ENCODE assay signal across 8 cellular contexts in genomic region chr2:240437861-240438809, GRCh38. TPM values are rescaled to one million over a fixed set of nuclear protein-coding genes. Genes with fewer than 3 reads are reported as not detected.
A peak's percentile ranks its signal among the peaks of the same experiment; 100 is the strongest.
DNase-seq lines count a peak whose midpoint lies in the region; ATAC-seq and TF ChIP-seq lines count a peak whose summit lies in the region.

No MANE protein-coding gene starts in this region.

- peak; percentile 42 for ATAC-seq in activated T-helper 17 cell treated with anti-CD3 and anti-CD28 coated beads, Interleukin-2, amount 50 U/mL, for 72 hours (replicated peaks)
- no peak for ATAC-seq in HG03175 (IDR thresholded peaks at IDR 0.05; ENCODE audit: unreplicated experiment)

- POLR2A ChIA-PET in BJ (lab: Charles Lee): no interaction called here

- H3K9me3 Mint-ChIP-seq in activated T-helper 17 cell treated with anti-CD3 and anti-CD28 coated beads, Interleukin-2, amount 50 U/mL, for 72 hours: no peaks in the 10 kb centered on the region

- WGBS in suprapubic skin: 15% methylated on average over 10 of the region's 24 CpGs

- H3K36me3 ChIP-seq in BJ (ENCODE audit: control insufficient read depth, insufficient read depth, low read length) (peaks cover 9% of the 10 kb centered on the region), Peyer's patch (no peaks in the 10 kb centered on the region), suprapubic skin (no peaks in the 10 kb centered on the region)

- H3K4me3 ChIP-seq in BJ (ENCODE audit: low read depth, low read length) (peak overlapping the region; percentile 6), Peyer's patch (no peak overlapping the region), suprapubic skin (peak overlapping the region; percentile 93)

- H3K27me3 Mint-ChIP-seq in activated T-helper 17 cell treated with anti-CD3 and anti-CD28 coated beads, Interleukin-2, amount 50 U/mL, for 72 hours: peaks cover 3% of the 10 kb centered on the region

- TF ChIP-seq CTCF in BJ (IDR thresholded peaks at IDR 0.05; ENCODE audit: insufficient read depth, low read depth, low read length) (peak; percentile 97), Peyer's patch (IDR thresholded peaks at IDR 0.05) (peak; percentile 67 to 88 (median 74)), suprapubic skin (IDR thresholded peaks at IDR 0.05) (peak; percentile 77 to 92)

- CTCF ChIA-PET in BJ (lab: Yijun Ruan, JAX): interaction anchor here (0.8 to 3.8 kb wide), 10 partner anchors 14 to 287 kb away, joined by 4 to 39 read pairs (median 6); partner anchors contain the start of gene CAPN10

- H3K36me3 Mint-ChIP-seq in activated T-helper 17 cell treated with anti-CD3 and anti-CD28 coated beads, Interleukin-2, amount 50 U/mL, for 72 hours (ENCODE audit: low read depth): no peaks in the 10 kb centered on the region

- H3K27ac ChIP-seq in Peyer's patch (no peak overlapping the region), suprapubic skin (peak overlapping the region; percentile 59)

- peak overlapping the region; percentile 44 for H3K4me3 Mint-ChIP-seq in activated T-helper 17 cell treated with anti-CD3 and anti-CD28 coated beads, Interleukin-2, amount 50 U/mL, for 72 hours

- TF ChIP-seq POLR2A in Peyer's patch (IDR thresholded peaks at IDR 0.05) (no peak), suprapubic skin (IDR thresholded peaks at IDR 0.05) (no peak)

- H3K4me1 ChIP-seq in Peyer's patch (peaks cover 3 to 30% (median 8%) of the 10 kb centered on the region in 4 donors), suprapubic skin (peaks cover 89% of the 10 kb centered on the region)

- no peaks in the 10 kb centered on the region for H3K27me3 ChIP-seq in BJ (ENCODE audit: control insufficient read depth, insufficient read depth, low read length)
- peaks cover 0 to 7% of the 10 kb centered on the region in 2 donors for H3K27me3 ChIP-seq in Peyer's patch
- H3K27me3 ChIP-seq in suprapubic skin: peaks cover 15% of the 10 kb centered on the region

- DNase-seq in BJ (ENCODE audit: low read depth) (no peak), GOT3 (lab: John Stamatoyannopoulos, UW) (peak; percentile 29), Peyer's patch (peak; percentile 51 to 77 (median 72)), fibroblast of the conjunctiva (ENCODE audit: low read depth) (peak; percentile 32), occipital lobe (lab: John Stamatoyannopoulos, UW) (peak; percentile 61), suprapubic skin (ENCODE audit: low spot score in 2 of 2) (peak in 1 of 2 donors; percentile 74)

- H3K9me3 ChIP-seq in Peyer's patch (no peaks in the 10 kb centered on the region), suprapubic skin (no peaks in the 10 kb centered on the region)

- H3K4me1 Mint-ChIP-seq in activated T-helper 17 cell treated with anti-CD3 and anti-CD28 coated beads, Interleukin-2, amount 50 U/mL, for 72 hours: no peaks in the 10 kb centered on the region

- no peak overlapping the region for H3K27ac Mint-ChIP-seq in activated T-helper 17 cell treated with anti-CD3 and anti-CD28 coated beads, Interleukin-2, amount 50 U/mL, for 72 hours

- TF ChIP-seq EP300 in suprapubic skin (IDR thresholded peaks at IDR 0.05): no peak

RNA-seq across cellular contexts. Expression of gene GPC1, which starts 2.7 kb away (rescaled TPM):
- 62.9 and 126 TPM in 2 replicates for polyA plus RNA-seq in BJ (2011; rRNA removed)
- 50.6 and 63.2 TPM in 2 replicates for polyA minus RNA-seq in BJ (2011; rRNA and poly(A)+ RNA removed)
- 10 to 100 TPM in 1 of 4 donors, 1 to 10 TPM in 3; 4.4 to 18.2 (median 7.1) TPM for total RNA-seq in Peyer's patch
- total RNA-seq in activated T-helper 17 cell treated with anti-CD3 and anti-CD28 coated beads, Interleukin-2, amount 50 U/mL, for 72 hours: 1 to 10 TPM; 4.0 to 4.6 TPM
- total RNA-seq in occipital lobe: 37.3 TPM
- total RNA-seq in suprapubic skin: 100 to 1,000 TPM; 130 to 164 (median 145) TPM

Comparison
In these comparisons a context has a peak if more than half of its experiments do, and no peak if none do; other contexts are left out.
1. H3K4me3 ChIP-seq: peak in BJ (single experiment) and suprapubic skin (single experiment); none in Peyer's patch (0 of 4).
2. Peak in every context shown above with its lines, with median percentiles within 50 percentile points of each other: CTCF ChIP-seq.